17 cellular contexts compared by ENCODE assay signal in genomic region chr14:104296388-104297312, GRCh38.
DNase-seq lines count a peak whose midpoint lies in the region; ATAC-seq, FAIRE-seq and TF ChIP-seq lines count a peak whose summit lies in the region.
"Had no signal": no experiment of that assay in that cellular context is flagged by ENCODE, and none has a peak within 500 bp of the region (broad histone marks: within the 10 kb centered on the region; RNA-seq: fewer than 3 reads in every experiment).

No MANE protein-coding gene starts in this region.

- peaks cover 9% of the 10 kb centered on the region for H3K27me3 Mint-ChIP-seq in glutamatergic neuron (ENCODE audit: unreplicated experiment)

- H3K9ac ChIP-seq in BLaER1 treated with 17β-estradiol and CSF1 and Interleukin-3, amounts not matched to agents 10 nM and 100 nM: peak overlapping the region in 4 of 11 experiments; percentile 0 to 34 (median 19); a peak in 2 of 22 replicates
- H3K9ac ChIP-seq in neuronal stem cell (ENCODE audit: low read depth, low read length, poor library complexity): no peak overlapping the region
- H3K9ac ChIP-seq: KMS-11 had no signal

- H2AK5ac ChIP-seq in neuronal stem cell (ENCODE audit: low read depth, low read length): no peak overlapping the region

- no peak overlapping the region for H3K14ac ChIP-seq in neuronal stem cell (ENCODE audit: low read length)

- H3K18ac ChIP-seq in neuronal stem cell (ENCODE audit: low read length): peak overlapping the region; percentile 7

- FAIRE-seq in RCC 7860 (lab: Jason Lieb, UNC): no peak
- FAIRE-seq in GM12891 (lab: Jason Lieb, UNC): no peak

- no peak overlapping the region for H4K91ac ChIP-seq in neuronal stem cell (ENCODE audit: low read depth, low read length, poor library complexity)

- H3K4ac ChIP-seq in neuronal stem cell (ENCODE audit: low read length): no peak overlapping the region

- H2BK15ac ChIP-seq in neuronal stem cell (ENCODE audit: low read length): no peak overlapping the region

- H2BK12ac ChIP-seq in neuronal stem cell (ENCODE audit: low read length): no peak overlapping the region

- TF ChIP-seq CTCF in RWPE2 (IDR thresholded peaks at IDR 0.05; ENCODE audit: poor library complexity, severe bottlenecking) (no peak), glutamatergic neuron (IDR thresholded peaks at IDR 0.05; ENCODE audit: partially characterized antibody, unreplicated experiment) (no peak)

- H3K79me1 ChIP-seq in neuronal stem cell (ENCODE audit: low read depth, low read length): no peaks in the 10 kb centered on the region

- peak; percentile 61 for DNase-seq in RWPE2 (ENCODE audit: low spot score)
- peak; percentile 18 for DNase-seq in glutamatergic neuron
- no peak for DNase-seq in neuronal stem cell (ENCODE audit: low spot score)
- DNase-seq in RCC 7860 (ENCODE audit: low spot score): no peak
- DNase-seq in NCI-H1930 (lab: John Stamatoyannopoulos, UW): no peak
- no peak for DNase-seq in T-helper 2 cell
- DNase-seq in GM12891 (ENCODE audit: insufficient read length, low spot score): no peak
- DNase-seq: DMS153, hypothalamus, NCI-H1092 treated with DMSO at 0.1 percent for 48 hours, NCI-H226 had no signal

- no peak overlapping the region for H3K4me3 ChIP-seq in BLaER1 treated with 17β-estradiol and CSF1 and Interleukin-3, amounts not matched to agents 10 nM and 100 nM
- H3K4me3 ChIP-seq in RWPE2 (ENCODE audit: severe bottlenecking): no peak overlapping the region
- H3K4me3 ChIP-seq in neuronal stem cell (ENCODE audit: low read length in 2 of 2): no peak overlapping the region
- H3K4me3 ChIP-seq: esophagus muscularis mucosa, psoas muscle had no signal

- H2BK120ac ChIP-seq in neuronal stem cell (ENCODE audit: low read depth, low read length): no peak overlapping the region

- H3K4me3 Mint-ChIP-seq in glutamatergic neuron (ENCODE audit: unreplicated experiment): no peak overlapping the region

- WGBS in neuronal stem cell (ENCODE audit: extremely low coverage in 2 of 2, insufficient read length in 2 of 2, insufficient replicate concordance in 1 of 2), 2 donors: no CpG with 5 or more reads among the region's 26 CpGs

- no peak overlapping the region for H4K8ac ChIP-seq in neuronal stem cell (ENCODE audit: low read depth, low read length)

- H3K4me2 ChIP-seq in BLaER1 treated with 17β-estradiol and CSF1 and Interleukin-3, amounts not matched to agents 10 nM and 100 nM: peak overlapping the region in 7 of 11 experiments; percentile 9 to 46 (median 24); a peak in 11 of 22 replicates
- no peak overlapping the region for H3K4me2 ChIP-seq in neuronal stem cell (ENCODE audit: insufficient read depth, low read length, poor library complexity, severe bottlenecking)
- H3K4me2 ChIP-seq: KMS-11 had no signal

- no peak overlapping the region for H2AFZ ChIP-seq in neuronal stem cell (ENCODE audit: low read length)

- peaks cover 5% of the 10 kb centered on the region for H3K36me3 Mint-ChIP-seq in glutamatergic neuron (ENCODE audit: unreplicated experiment)

- no peak overlapping the region for H3K23ac ChIP-seq in neuronal stem cell (ENCODE audit: low read depth, low read length, poor library complexity)

- no peaks in the 10 kb centered on the region for H3K4me1 Mint-ChIP-seq in glutamatergic neuron (ENCODE audit: low read depth, unreplicated experiment)

- H3K27ac Mint-ChIP-seq in glutamatergic neuron (ENCODE audit: unreplicated experiment): no peak overlapping the region

- no peak overlapping the region for H3K27ac ChIP-seq in BLaER1 treated with 17β-estradiol and CSF1 and Interleukin-3, amounts not matched to agents 10 nM and 100 nM
- H3K27ac ChIP-seq in RWPE2 (ENCODE audit: poor library complexity, severe bottlenecking) (no peak overlapping the region), neuronal stem cell (replicated peaks; ENCODE audit: low read length) (no peak overlapping the region)
- H3K27ac ChIP-seq: esophagus muscularis mucosa, KMS-11, psoas muscle, VCaP had no signal

- no peak for TF ChIP-seq POLR2A in GM12891 (IDR thresholded peaks at IDR 0.05; ENCODE audit: low read depth, low read length)

- peaks cover 0 to 48% (median 44%) of the 10 kb centered on the region in 10 experiments; a peak in 16 of 20 replicates for H3K4me1 ChIP-seq in BLaER1 treated with 17β-estradiol and CSF1 and Interleukin-3, amounts not matched to agents 10 nM and 100 nM
- no peaks in the 10 kb centered on the region for H3K4me1 ChIP-seq in RWPE2 (ENCODE audit: insufficient read depth, poor library complexity, severe bottlenecking)
- H3K4me1 ChIP-seq in neuronal stem cell (ENCODE audit: control insufficient read depth in 2 of 2, insufficient read depth in 1 of 2, low read depth in 1 of 2, low read length in 2 of 2): peaks cover 2 to 10% of the 10 kb centered on the region in 2 donors
- H3K4me1 ChIP-seq: psoas muscle had no signal

- H4K20me1 ChIP-seq in BLaER1 treated with 17β-estradiol and CSF1 and Interleukin-3, amounts not matched to agents 10 nM and 100 nM: peaks cover 0 to 6% (median 0%) of the 10 kb centered on the region in 11 experiments; a peak in 3 of 22 replicates

- no peaks in the 10 kb centered on the region for H3K9me3 ChIP-seq in BLaER1 treated with 17β-estradiol and CSF1 and Interleukin-3, amounts not matched to agents 10 nM and 100 nM (replicated peaks in 1 of 11)
- H3K9me3 ChIP-seq in RWPE2 (ENCODE audit: severe bottlenecking) (no peaks in the 10 kb centered on the region), neuronal stem cell (replicated peaks in 1 of 2; ENCODE audit: control insufficient read depth in 2 of 2, insufficient read depth in 1 of 2, low read depth in 1 of 2, low read length in 2 of 2) (no peaks in the 10 kb centered on the region)
- H3K9me3 ChIP-seq: esophagus muscularis mucosa, psoas muscle had no signal

- no peak overlapping the region for H2BK5ac ChIP-seq in neuronal stem cell (ENCODE audit: low read length)

- H3K9me3 Mint-ChIP-seq in glutamatergic neuron (ENCODE audit: unreplicated experiment): peaks cover 6% of the 10 kb centered on the region

- no peak for ATAC-seq in RWPE2 (ENCODE audit: low read depth)
- ATAC-seq: left lobe of liver, psoas muscle had no signal

- no peaks in the 10 kb centered on the region for H3K27me3 ChIP-seq in BLaER1 treated with 17β-estradiol and CSF1 and Interleukin-3, amounts not matched to agents 10 nM and 100 nM
- H3K27me3 ChIP-seq in RWPE2 (ENCODE audit: insufficient read depth, poor library complexity, severe bottlenecking) (peaks cover 10% of the 10 kb centered on the region), neuronal stem cell (ENCODE audit: control insufficient read depth in 3 of 3, insufficient read depth in 3 of 3, low read depth in 1 of 3, low read length in 3 of 3) (peaks cover 0 to 12% (median 0%) of the 10 kb centered on the region in 3 experiments)

- H3K36me3 ChIP-seq in BLaER1 treated with 17β-estradiol and CSF1 and Interleukin-3, amounts not matched to agents 10 nM and 100 nM: no peaks in the 10 kb centered on the region
- H3K36me3 ChIP-seq in RWPE2 (ENCODE audit: low read depth) (no peaks in the 10 kb centered on the region), neuronal stem cell (replicated peaks in 1 of 2; ENCODE audit: control insufficient read depth in 2 of 2, insufficient read depth in 2 of 2, low read length in 2 of 2) (no peaks in the 10 kb centered on the region)
- H3K36me3 ChIP-seq: esophagus muscularis mucosa had no signal

TF ChIP-seq in GM12891, 5 proteins besides CTCF, POLR2A, EP300 and RAD21:
- TF ChIP-seq TAF1 (IDR thresholded peaks at IDR 0.05; ENCODE audit: low read depth, low read length) (no peak), POLR2AphosphoS5 (IDR thresholded peaks at IDR 0.05; ENCODE audit: low read depth, low read length) (no peak), SPI1 (IDR thresholded peaks at IDR 0.05; ENCODE audit: low read depth, low read length) (no peak), PAX5 (IDR thresholded peaks at IDR 0.05; ENCODE audit: insufficient read depth, low read length, severe bottlenecking) (no peak), POU2F2 (IDR thresholded peaks at IDR 0.05; ENCODE audit: low read depth, low read length) (no peak)

Comparison
In these comparisons a context has a peak if more than half of its experiments do, and no peak if none do; other contexts are left out.
1. DNase-seq: peak in RWPE2 (single experiment) and glutamatergic neuron (single experiment); none in neuronal stem cell (single experiment), RCC 7860 (single experiment), NCI-H1930 (0 of 2), T-helper 2 cell (0 of 5) and GM12891 (single experiment).